In genomic region chr22:27344546-27344945, GRCh38 we compare ENCODE assay signal across 22 cellular contexts.
A peak's percentile ranks its signal among the peaks of the same experiment; 100 is the strongest.
DNase-seq lines count a peak whose midpoint lies in the region; ATAC-seq, FAIRE-seq and TF ChIP-seq lines count a peak whose summit lies in the region.
"Had no signal": no experiment of that assay in that cellular context is flagged by ENCODE, and none has a peak within 500 bp of the region (broad histone marks: within the 10 kb centered on the region; RNA-seq: fewer than 3 reads in every experiment).

No MANE protein-coding gene starts in this region.

- H3K27me3 ChIP-seq in lung (ENCODE audit: control insufficient read depth, insufficient read depth) = no peaks in the 10 kb centered on the region
- no peaks in the 10 kb centered on the region for H3K27me3 ChIP-seq in ascending aorta
- H3K27me3 ChIP-seq: Peyer's patch had no signal

- no peaks in the 10 kb centered on the region for H3K36me3 ChIP-seq in lung (ENCODE audit: control insufficient read depth in 2 of 2, insufficient read depth in 2 of 2, low read length in 2 of 2)
- no peaks in the 10 kb centered on the region for H3K36me3 ChIP-seq in ascending aorta
- H3K36me3 ChIP-seq: Peyer's patch had no signal

- ATAC-seq in lung (ENCODE audit: insufficient read depth, low FRiP score) = no peak
- ATAC-seq: CD8-positive, alpha-beta T cell; SK-N-SH treated with all-trans-retinoic acid at 6 μM for 48 hours; T-cell had no signal

- H3K9me3 ChIP-seq in lung (ENCODE audit: control insufficient read depth in 2 of 2, insufficient read depth in 1 of 2, low read length in 1 of 2) (peaks cover 0 to 4% of the 10 kb centered on the region in 2 donors), ascending aorta (peaks cover 5 to 30% of the 10 kb centered on the region in 2 donors)
- H3K9me3 ChIP-seq: Peyer's patch had no signal

- H3K27ac ChIP-seq in lung (ENCODE audit: low read depth in 1 of 2, low read length in 1 of 2) = no peak overlapping the region
- no peak overlapping the region for H3K27ac ChIP-seq in ascending aorta
- H3K27ac ChIP-seq: Peyer's patch had no signal

- peak; percentile 77 for FAIRE-seq in urothelium cell line (lab: Jason Lieb, UNC)
- FAIRE-seq: GM19239 had no signal

- 58 to 75% methylated on average over 1 of the region's 1 CpG for WGBS in lung, 2 donors

- no peak for TF ChIP-seq CTCF in lung (IDR thresholded peaks at IDR 0.05; ENCODE audit: control extremely low read depth, extremely low read depth)
- TF ChIP-seq CTCF in ascending aorta (IDR thresholded peaks at IDR 0.05) = no peak

- DNase-seq in NCI-H345 (lab: John Stamatoyannopoulos, UW) (peak; percentile 15), NCI-H345 treated with DMSO at 0.1 percent for 48 hours (lab: John Stamatoyannopoulos, UW; ENCODE audit: unreplicated experiment) (no peak), NCI-H524 treated with DMSO at 0.1 percent for 48 hours (lab: John Stamatoyannopoulos, UW) (peak; percentile 91), lung (ENCODE audit: low spot score) (peak; percentile 20), urothelium cell line (ENCODE audit: low spot score) (no peak), NCI-H187 (lab: John Stamatoyannopoulos, UW) (no peak), ascending aorta (ENCODE audit: low spot score in 2 of 2) (no peak), SW480 (ENCODE audit: low spot score) (no peak)
- DNase-seq: 8988T; AML-193; C1 segment of cervical spinal cord; CD8-positive, alpha-beta T cell; EL; H7; Karpas-422; NCI-H1417; NCI-H187 treated with DMSO at 0.1 percent for 48 hours; NCI-H82; Peyer's patch; T-cell had no signal

- intact Hi-C loops in ascending aorta (cut with DNase I) = no loop called here

- H3K4me1 ChIP-seq in lung (ENCODE audit: control insufficient read depth in 2 of 2, insufficient read depth in 2 of 2, low read length in 2 of 2) (no peaks in the 10 kb centered on the region), ascending aorta (no peaks in the 10 kb centered on the region)
- H3K4me1 ChIP-seq: Peyer's patch had no signal

- H3K4me3 ChIP-seq in lung (no peak overlapping the region), ascending aorta (no peak overlapping the region)
- H3K4me3 ChIP-seq: Peyer's patch had no signal

Comparison
In these comparisons a context has a peak if more than half of its experiments do, and no peak if none do; other contexts are left out.
1. DNase-seq: peak in NCI-H345 (single experiment), NCI-H524 treated with DMSO at 0.1 percent for 48 hours (single experiment) and lung (single experiment); none in NCI-H345 treated with DMSO at 0.1 percent for 48 hours (single experiment), urothelium cell line (single experiment), NCI-H187 (0 of 2), ascending aorta (0 of 2) and SW480 (single experiment).